ENCODE assay signal across 37 cellular contexts in genomic region chr19:19267305-19267704, GRCh38. TPM values are rescaled to one million over a fixed set of nuclear protein-coding genes. Genes with fewer than 3 reads are reported as not detected.
"Had no signal": no experiment of that assay in that cellular context is flagged by ENCODE, and none has a peak within 500 bp of the region (broad histone marks: within the 10 kb centered on the region; RNA-seq: fewer than 3 reads in every experiment).

No MANE protein-coding gene starts in this region.

- DNase-seq: activated B cell treated with CpG ODN at 0.5 μM for 24 hours; activated CD4-positive, alpha-beta memory T cell treated with anti-CD3 and anti-CD28 coated beads for 36 hours; activated CD4-positive, alpha-beta T cell treated with anti-CD3 and anti-CD28 coated beads for 4 hours; activated CD4-positive, alpha-beta T cell treated with anti-CD3 and anti-CD28 coated beads, Interleukin-2, amount 10 ng/mL, durations not matched to agents 24 days and 14 days; activated CD4-positive, alpha-beta T cell treated with anti-CD3 and anti-CD28 coated beads, Interleukin-2, amount 50 U/mL, for 1 hour; activated CD4-positive, alpha-beta T cell treated with anti-CD3 and anti-CD28 coated beads, Interleukin-2, amount 50 U/mL, for 4 hours; activated CD4-positive, CD25-positive, alpha-beta regulatory T cell treated with anti-CD3 and anti-CD28 coated beads, Interleukin-2, amount 50 U/mL, for 72 hours; activated CD8-positive, alpha-beta memory T cell treated with anti-CD3 and anti-CD28 coated beads, Interleukin-2, amount 50 U/mL, for 4 hours; activated CD8-positive, alpha-beta T cell treated with anti-CD3 and anti-CD28 coated beads for 36 hours; activated effector memory CD4-positive, alpha-beta T cell treated with anti-CD3 and anti-CD28 coated beads, Interleukin-2, amount 50 U/mL, for 16 hours; activated gamma-delta T cell treated with Interleukin-2 at 50 U/mL for 16 hours; activated naive CD4-positive, alpha-beta T cell; activated naive CD4-positive, alpha-beta T cell treated with anti-CD3 and anti-CD28 coated beads for 36 hours; activated naive CD4-positive, alpha-beta T cell treated with anti-CD3 and anti-CD28 coated beads, Interleukin-2, amount 50 U/mL, for 16 hours; activated naive CD8-positive, alpha-beta T cell treated with anti-CD3 and anti-CD28 coated beads for 36 hours; activated T-cell treated with anti-CD3 and anti-CD28 coated beads for 4 hours; activated T-cell treated with anti-CD3 and anti-CD28 coated beads, Interleukin-2, amount 50 U/mL, for 1 hour; activated T-cell treated with anti-CD3 and anti-CD28 coated beads, Interleukin-2, amount 50 U/mL, for 4 hours; activated T-cell treated with anti-CD3 and anti-CD28 coated beads, Interleukin-2, amount 50 U/mL, for 72 hours; adrenal gland; amniotic stem cell; aorta; body of pancreas; brain microvascular endothelial cell; central memory CD4-positive, alpha-beta T cell; T-helper 2 cell; T-helper 9 cell had no signal

- ATAC-seq: activated CD8-positive, alpha-beta T cell treated with anti-CD3 and anti-CD28 coated beads for 36 hours; activated naive CD4-positive, alpha-beta T cell treated with anti-CD3 and anti-CD28 coated beads, Interleukin-2, amount 50 U/mL, for 72 hours; activated T-cell treated with anti-CD3 and anti-CD28 coated beads, Interleukin-2, amount 50 U/mL, for 4 hours; activated T-cell treated with anti-CD3 and anti-CD28 coated beads, Interleukin-2, amount 50 U/mL, for 72 hours; activated T-helper 17 cell treated with anti-CD3 and anti-CD28 coated beads, Interleukin-2, amount 50 U/mL, for 72 hours; body of pancreas had no signal

- H3K9me3 ChIP-seq: adrenal gland, body of pancreas, breast epithelium had no signal

- H3K27ac ChIP-seq: adrenal gland, body of pancreas, brain microvascular endothelial cell, breast epithelium, VCaP had no signal

- H3K36me3 ChIP-seq: adrenal gland, brain microvascular endothelial cell, breast epithelium had no signal

- FAIRE-seq: astrocyte, TTC549 had no signal

- H3K4me1 ChIP-seq: adrenal gland, body of pancreas, breast epithelium had no signal

- H3K4me3 ChIP-seq: adrenal gland, body of pancreas, breast epithelium had no signal

- H3K27me3 ChIP-seq: body of pancreas had no signal

RNA-seq across cellular contexts. Expression of gene TM6SF2, which starts 5.8 kb away (rescaled TPM):
- total RNA-seq: activated B cell treated with CpG ODN at 0.5 μM for 24 hours; activated CD4-positive, alpha-beta memory T cell treated with anti-CD3 and anti-CD28 coated beads for 36 hours; activated CD4-positive, alpha-beta T cell treated with anti-CD3 and anti-CD28 coated beads, Interleukin-2, amount 10 ng/mL, durations not matched to agents 24 days and 14 days; activated CD8-positive, alpha-beta memory T cell treated with anti-CD3 and anti-CD28 coated beads for 36 hours; activated CD8-positive, alpha-beta T cell treated with anti-CD3 and anti-CD28 coated beads for 36 hours; activated naive CD4-positive, alpha-beta T cell treated with anti-CD3 and anti-CD28 coated beads for 36 hours; activated naive CD4-positive, alpha-beta T cell treated with anti-CD3 and anti-CD28 coated beads, Interleukin-2, amount 50 U/mL, for 72 hours; activated naive CD8-positive, alpha-beta T cell treated with anti-CD3 and anti-CD28 coated beads for 36 hours; activated T-cell treated with anti-CD3 and anti-CD28 coated beads, Interleukin-2, amount 50 U/mL, for 4 hours; activated T-cell treated with anti-CD3 and anti-CD28 coated beads, Interleukin-2, amount 50 U/mL, for 72 hours; activated T-helper 1 cell treated with anti-CD3 and anti-CD28 coated beads, Interleukin-12 subunit alpha, Interleukin-12 subunit beta, Interleukin-2, Interleukin-4 antibody, amounts not matched to agents 30 ng/mL and 10 ng/mL and 1 ng/mL, durations not matched to agents 14 hours and 24 hours and 36 hours; activated T-helper 17 cell treated with anti-CD3 and anti-CD28 coated beads, Interleukin-2, amount 50 U/mL, for 72 hours; body of pancreas; cerebellum had no signal

RNA-seq across cellular contexts. Expression of gene NCAN, which starts 55.5 kb away (rescaled TPM):
- total RNA-seq: activated B cell treated with CpG ODN at 0.5 μM for 24 hours; activated CD4-positive, alpha-beta T cell treated with anti-CD3 and anti-CD28 coated beads, Interleukin-2, amount 10 ng/mL, durations not matched to agents 24 days and 14 days; activated CD8-positive, alpha-beta memory T cell treated with anti-CD3 and anti-CD28 coated beads for 36 hours; activated CD8-positive, alpha-beta T cell treated with anti-CD3 and anti-CD28 coated beads for 36 hours; activated naive CD4-positive, alpha-beta T cell treated with anti-CD3 and anti-CD28 coated beads for 36 hours; activated naive CD4-positive, alpha-beta T cell treated with anti-CD3 and anti-CD28 coated beads, Interleukin-2, amount 50 U/mL, for 72 hours; activated naive CD8-positive, alpha-beta T cell treated with anti-CD3 and anti-CD28 coated beads for 36 hours; activated T-helper 1 cell treated with anti-CD3 and anti-CD28 coated beads, Interleukin-12 subunit alpha, Interleukin-12 subunit beta, Interleukin-2, Interleukin-4 antibody, amounts not matched to agents 30 ng/mL and 10 ng/mL and 1 ng/mL, durations not matched to agents 14 hours and 24 hours and 36 hours; activated T-helper 17 cell treated with anti-CD3 and anti-CD28 coated beads, Interleukin-2, amount 50 U/mL, for 72 hours; aorta; body of pancreas; breast epithelium; cardiac septum had no signal
- polyA plus RNA-seq: aorta had no signal
